Comparison of ENCODE assay signal across 8 cellular contexts in genomic region chr2:172555272-172555521, GRCh38. TPM values are rescaled to one million over a fixed set of nuclear protein-coding genes. Genes with fewer than 3 reads are reported as not detected.
DNase-seq lines count a peak whose midpoint lies in the region; ATAC-seq and TF ChIP-seq lines count a peak whose summit lies in the region.

No MANE protein-coding gene starts in this region.

- no peaks in the 10 kb centered on the region for H3K9me3 ChIP-seq in adipocyte (ENCODE audit: control insufficient read depth, low read length)
- H3K9me3 ChIP-seq in lower lobe of right lung: no peaks in the 10 kb centered on the region

- peaks cover 2% of the 10 kb centered on the region for H3K36me3 ChIP-seq in adipocyte (ENCODE audit: control insufficient read depth, insufficient read depth, low read length, severe bottlenecking)
- H3K36me3 ChIP-seq in lower lobe of right lung: no peaks in the 10 kb centered on the region

- TF ChIP-seq CTCF in C4-2B (conservative IDR thresholded peaks at IDR 0.05): no peak
- TF ChIP-seq CTCF in lower lobe of right lung (IDR thresholded peaks at IDR 0.05): no peak

- H3K4me1 ChIP-seq in adipocyte (ENCODE audit: control insufficient read depth, insufficient read depth, low read length): peaks cover 46% of the 10 kb centered on the region
- H3K4me1 ChIP-seq in lower lobe of right lung: peaks cover 14% of the 10 kb centered on the region

- H3K27me3 ChIP-seq in adipocyte (replicated peaks; ENCODE audit: control insufficient read depth, insufficient read depth, low read length) (no peaks in the 10 kb centered on the region), lower lobe of right lung (ENCODE audit: low read depth) (no peaks in the 10 kb centered on the region)

- H3K27ac ChIP-seq in C4-2B (peak overlapping the region; percentile 92), lower lobe of right lung (peak overlapping the region; percentile 93)

- ATAC-seq in HG02840 (IDR thresholded peaks at IDR 0.05; ENCODE audit: low FRiP score, unreplicated experiment) (peak; percentile 19), lower lobe of right lung (no peak), GM18909 (IDR thresholded peaks at IDR 0.05; ENCODE audit: poor library complexity, unreplicated experiment) (no peak), GM21619 (IDR thresholded peaks at IDR 0.05; ENCODE audit: unreplicated experiment) (no peak)

- H3K4me3 ChIP-seq in adipocyte (ENCODE audit: low read length) (peak overlapping the region; percentile 93), lower lobe of right lung (peak overlapping the region; percentile 87)

- DNase-seq in adipocyte (ENCODE audit: low read depth): no peak
- DNase-seq in lower lobe of right lung: no peak
- no peak for DNase-seq in NCI-H2029 (lab: John Stamatoyannopoulos, UW)
- no peak for DNase-seq in HUDEP-2 (lab: John Stamatoyannopoulos, UW; ENCODE audit: unreplicated experiment in 76 of 76)

- peak overlapping the region; percentile 76 for H3K9ac ChIP-seq in adipocyte (ENCODE audit: low read length)

- intact Hi-C loops in lower lobe of right lung (cut with DNase I): no loop called here

RNA-seq across cellular contexts. Expression of gene PDK1, which starts 0.7 kb away (rescaled TPM):
- 9.5 TPM for total RNA-seq in lower lobe of right lung
